ENCODE assay signal across 13 cellular contexts in the genomic region with DNA sequence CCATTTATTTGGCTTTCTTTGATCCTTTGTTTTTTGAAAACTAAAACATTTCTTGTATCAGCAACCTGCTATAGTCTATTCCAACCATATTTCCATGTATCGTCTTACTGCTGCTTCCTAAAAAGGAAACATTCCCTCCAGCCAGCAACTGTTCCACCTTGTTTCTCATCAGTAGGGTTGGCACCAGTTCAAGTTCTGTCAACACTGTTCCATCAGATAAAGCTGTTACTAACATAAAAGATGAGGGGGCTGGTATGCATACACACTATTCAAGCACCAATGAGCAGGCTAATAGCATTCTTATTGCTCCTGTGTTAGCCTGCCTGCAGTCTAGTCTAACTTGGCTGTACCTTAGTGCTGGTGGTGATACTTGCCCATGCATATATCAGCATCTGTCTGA.
A peak's percentile ranks its signal among the peaks of the same experiment; 100 is the strongest.
DNase-seq lines count a peak whose midpoint lies in the region; TF ChIP-seq lines count a peak whose summit lies in the region.
"Had no signal": no experiment of that assay in that cellular context is flagged by ENCODE, and none has a peak within 500 bp of the region (broad histone marks: within the 10 kb centered on the region; RNA-seq: fewer than 3 reads in every experiment).

No MANE protein-coding gene starts in this region.

- TF ChIP-seq CTCF in chondrocyte (IDR thresholded peaks at IDR 0.05), result no peak
- no peak for TF ChIP-seq CTCF in esophagus muscularis mucosa (IDR thresholded peaks at IDR 0.05)

- TF ChIP-seq POLR2A in esophagus muscularis mucosa (IDR thresholded peaks at IDR 0.05; ENCODE audit: low read depth), result no peak

- no peaks in the 10 kb centered on the region for H3K27me3 Mint-ChIP-seq in chondrocyte (ENCODE audit: low read depth)
- no peaks in the 10 kb centered on the region for H3K27me3 Mint-ChIP-seq in activated T-helper 1 cell treated with anti-CD3 and anti-CD28 coated beads, Interleukin-12 subunit alpha, Interleukin-12 subunit beta, Interleukin-2, Interleukin-4 antibody, amounts not matched to agents 30 ng/mL and 10 ng/mL and 1 ng/mL, durations not matched to agents 14 hours and 24 hours and 36 hours (ENCODE audit: insufficient read depth)

- H3K4me1 ChIP-seq in esophagus muscularis mucosa, result peaks cover 0 to 10% (median 5%) of the 10 kb centered on the region in 4 donors

- intact Hi-C loops in activated T-helper 1 cell treated with anti-CD3 and anti-CD28 coated beads, Interleukin-12 subunit alpha, Interleukin-12 subunit beta, Interleukin-2, Interleukin-4 antibody, amounts not matched to agents 30 ng/mL and 10 ng/mL and 1 ng/mL, durations not matched to agents 14 hours and 24 hours and 36 hours (cut with micrococcal nuclease), result no loop called here
- intact Hi-C loops in esophagus muscularis mucosa (cut with DNase I), result no loop called here

- 46% methylated on average over 1 of the region's 1 CpG for WGBS in esophagus muscularis mucosa

- H3K4me1 Mint-ChIP-seq in chondrocyte (ENCODE audit: low read depth), result peaks cover 15% of the 10 kb centered on the region
- no peaks in the 10 kb centered on the region for H3K4me1 Mint-ChIP-seq in activated T-helper 1 cell treated with anti-CD3 and anti-CD28 coated beads, Interleukin-12 subunit alpha, Interleukin-12 subunit beta, Interleukin-2, Interleukin-4 antibody, amounts not matched to agents 30 ng/mL and 10 ng/mL and 1 ng/mL, durations not matched to agents 14 hours and 24 hours and 36 hours (ENCODE audit: low read depth)

- H3K4me3 ChIP-seq in skeletal muscle cell (ENCODE audit: low read depth, low read length), result no peak overlapping the region
- no peak overlapping the region for H3K4me3 ChIP-seq in esophagus muscularis mucosa
- H3K4me3 ChIP-seq: mucosa of descending colon, smooth muscle cell had no signal

- no peaks in the 10 kb centered on the region for H3K36me3 ChIP-seq in esophagus muscularis mucosa

- DNase-seq in SIG-M5 treated with dmso at 0.1 percent for 504 hours (lab: John Stamatoyannopoulos, UW; ENCODE audit: unreplicated experiment) (peak; percentile 23), SIG-M5 (lab: John Stamatoyannopoulos, UW) (no peak), NCI-H345 treated with DMSO at 0.1 percent for 48 hours (lab: John Stamatoyannopoulos, UW; ENCODE audit: unreplicated experiment) (peak; percentile 82), chondrocyte (ENCODE audit: low spot score) (no peak), skeletal muscle cell (ENCODE audit: low read depth) (peak; percentile 39), esophagus muscularis mucosa (ENCODE audit: extremely low spot score) (no peak)
- DNase-seq in activated T-helper 1 cell treated with anti-CD3 and anti-CD28 coated beads, Interleukin-12 subunit alpha, Interleukin-12 subunit beta, Interleukin-2, Interleukin-4 antibody, amounts not matched to agents 30 ng/mL and 10 ng/mL and 1 ng/mL, durations not matched to agents 14 hours and 24 hours and 36 hours (ENCODE audit: low spot score), result no peak
- no peak for DNase-seq in stimulated activated naive CD4-positive, alpha-beta T cell (lab: John Stamatoyannopoulos, UW)
- DNase-seq: glutamatergic neuron, HFFc6, mucosa of descending colon had no signal

- no peaks in the 10 kb centered on the region for H3K36me3 Mint-ChIP-seq in chondrocyte (ENCODE audit: low read depth)
- peaks cover 3% of the 10 kb centered on the region for H3K36me3 Mint-ChIP-seq in activated T-helper 1 cell treated with anti-CD3 and anti-CD28 coated beads, Interleukin-12 subunit alpha, Interleukin-12 subunit beta, Interleukin-2, Interleukin-4 antibody, amounts not matched to agents 30 ng/mL and 10 ng/mL and 1 ng/mL, durations not matched to agents 14 hours and 24 hours and 36 hours (ENCODE audit: low read depth)

- no peaks in the 10 kb centered on the region for H3K27me3 ChIP-seq in esophagus muscularis mucosa

- H3K4me3 Mint-ChIP-seq in chondrocyte (ENCODE audit: unreplicated experiment), result no peak overlapping the region
- H3K4me3 Mint-ChIP-seq in activated T-helper 1 cell treated with anti-CD3 and anti-CD28 coated beads, Interleukin-12 subunit alpha, Interleukin-12 subunit beta, Interleukin-2, Interleukin-4 antibody, amounts not matched to agents 30 ng/mL and 10 ng/mL and 1 ng/mL, durations not matched to agents 14 hours and 24 hours and 36 hours, result no peak overlapping the region
- H3K4me3 Mint-ChIP-seq: HFFc6 had no signal

- no peaks in the 10 kb centered on the region for H3K9me3 Mint-ChIP-seq in chondrocyte (ENCODE audit: low read depth)
- no peaks in the 10 kb centered on the region for H3K9me3 Mint-ChIP-seq in activated T-helper 1 cell treated with anti-CD3 and anti-CD28 coated beads, Interleukin-12 subunit alpha, Interleukin-12 subunit beta, Interleukin-2, Interleukin-4 antibody, amounts not matched to agents 30 ng/mL and 10 ng/mL and 1 ng/mL, durations not matched to agents 14 hours and 24 hours and 36 hours
- H3K9me3 Mint-ChIP-seq: HFFc6 had no signal

- no peak overlapping the region for H3K27ac ChIP-seq in esophagus muscularis mucosa (replicated peaks in 1 of 4)
- H3K27ac ChIP-seq: HL-60 had no signal

- TF ChIP-seq EP300 in esophagus muscularis mucosa (IDR thresholded peaks at IDR 0.05), result no peak

- no peaks in the 10 kb centered on the region for H3K9me3 ChIP-seq in esophagus muscularis mucosa
- H3K9me3 ChIP-seq: mucosa of descending colon had no signal

- peak overlapping the region; percentile 4 for H3K27ac Mint-ChIP-seq in chondrocyte (ENCODE audit: unreplicated experiment)
- H3K27ac Mint-ChIP-seq in activated T-helper 1 cell treated with anti-CD3 and anti-CD28 coated beads, Interleukin-12 subunit alpha, Interleukin-12 subunit beta, Interleukin-2, Interleukin-4 antibody, amounts not matched to agents 30 ng/mL and 10 ng/mL and 1 ng/mL, durations not matched to agents 14 hours and 24 hours and 36 hours, result no peak overlapping the region
- H3K27ac Mint-ChIP-seq: HFFc6 had no signal

Comparison
In these comparisons a context has a peak if more than half of its experiments do, and no peak if none do; other contexts are left out.
1. DNase-seq: peak in SIG-M5 treated with dmso at 0.1 percent for 504 hours (single experiment), NCI-H345 treated with DMSO at 0.1 percent for 48 hours (single experiment) and skeletal muscle cell (single experiment); none in SIG-M5 (single experiment), chondrocyte (single experiment), activated T-helper 1 cell treated with anti-CD3 and anti-CD28 coated beads, Interleukin-12 subunit alpha, Interleukin-12 subunit beta, Interleukin-2, Interleukin-4 antibody, amounts not matched to agents 30 ng/mL and 10 ng/mL and 1 ng/mL, durations not matched to agents 14 hours and 24 hours and 36 hours (single experiment), esophagus muscularis mucosa (single experiment) and stimulated activated naive CD4-positive, alpha-beta T cell (0 of 6).